ENCODE assay signal across 17 cellular contexts in the genomic region with DNA sequence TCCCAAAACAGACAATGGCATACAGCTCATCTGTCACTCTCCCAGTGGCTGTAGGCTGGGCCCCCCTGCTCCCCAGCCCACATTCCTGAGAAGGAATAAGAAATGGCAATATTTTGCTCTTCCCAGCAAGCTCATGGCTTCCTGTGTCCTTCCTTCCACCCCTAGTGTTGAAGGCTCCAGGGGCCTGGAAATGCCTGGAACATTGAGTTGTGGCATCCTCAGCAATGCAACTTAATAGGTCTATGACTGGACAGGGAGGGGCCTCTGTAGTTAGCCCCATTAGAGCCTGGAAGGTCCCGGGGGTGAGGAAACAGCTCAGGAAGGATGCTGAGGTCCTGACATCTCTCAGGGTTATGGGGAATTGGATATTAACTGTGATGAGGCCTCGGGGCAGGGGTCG. TPM values are rescaled to one million over a fixed set of nuclear protein-coding genes. Genes with fewer than 3 reads are reported as not detected.
DNase-seq lines count a peak whose midpoint lies in the region; ATAC-seq, FAIRE-seq and TF ChIP-seq lines count a peak whose summit lies in the region.
"Had no signal": no experiment of that assay in that cellular context is flagged by ENCODE, and none has a peak within 500 bp of the region (broad histone marks: within the 10 kb centered on the region; RNA-seq: fewer than 3 reads in every experiment).

No MANE protein-coding gene starts in this region.

- H3K9me3 ChIP-seq in A549 = no peaks in the 10 kb centered on the region
- no peaks in the 10 kb centered on the region for H3K9me3 ChIP-seq in HUES48 (ENCODE audit: control insufficient read depth, insufficient read depth, low read length)
- no peaks in the 10 kb centered on the region for H3K9me3 ChIP-seq in H1 (ENCODE audit: insufficient read depth in 2 of 2, low read depth in 1 of 2, low read length in 1 of 2)
- H3K9me3 ChIP-seq: heart right ventricle had no signal

- H3K23me2 ChIP-seq in H1 (ENCODE audit: low read depth, low read length) = peaks cover 11% of the 10 kb centered on the region

- H2AFZ ChIP-seq in H1 (ENCODE audit: low read length) = no peak overlapping the region

- peaks cover 79% of the 10 kb centered on the region for H3K4me1 ChIP-seq in A549
- H3K4me1 ChIP-seq in HUES48 (ENCODE audit: control insufficient read depth, insufficient read depth, low read length) = peaks cover 33% of the 10 kb centered on the region
- peaks cover 3 to 32% (median 12%) of the 10 kb centered on the region in 4 experiments for H3K4me1 ChIP-seq in H1 (replicated peaks in 1 of 4; ENCODE audit: control insufficient read depth in 3 of 4, insufficient read depth in 4 of 4, low read length in 3 of 4)

- H3K56ac ChIP-seq in H1 (replicated peaks; ENCODE audit: insufficient read length, low read depth, low read length) = no peak overlapping the region

- no peak for TF ChIP-seq CTCF in A549 (IDR thresholded peaks at IDR 0.05)
- no peak for TF ChIP-seq CTCF in H1 (IDR thresholded peaks at IDR 0.05; ENCODE audit: control extremely low read depth in 1 of 3, insufficient read depth in 1 of 3, low read depth in 1 of 3, low read length in 3 of 3)
- TF ChIP-seq CTCF in nephron progenitor cell (IDR thresholded peaks at IDR 0.05) = no peak

- TF ChIP-seq EP300 in A549 (IDR thresholded peaks at IDR 0.05) = no peak
- no peak for TF ChIP-seq EP300 in H1 (IDR thresholded peaks at IDR 0.05; ENCODE audit: borderline replicate concordance in 1 of 2, low read depth in 2 of 2, low read length in 2 of 2)

- no peak overlapping the region for H2BK5ac ChIP-seq in H1 (ENCODE audit: low read depth, low read length)

- H4K20me1 ChIP-seq in H1 (replicated peaks in 1 of 2; ENCODE audit: control insufficient read depth in 1 of 2, insufficient read depth in 2 of 2, low read length in 2 of 2) = peaks cover 3 to 8% of the 10 kb centered on the region in 2 experiments

- peaks cover 3% of the 10 kb centered on the region for H3K27me3 Mint-ChIP-seq in nephron progenitor cell (ENCODE audit: low read depth, poor library complexity)
- H3K27me3 Mint-ChIP-seq: T-helper 17 cell had no signal

- H3K18ac ChIP-seq in H1 (ENCODE audit: extremely low read depth, low read length) = no peak overlapping the region

- H2BK120ac ChIP-seq in H1 (replicated peaks; ENCODE audit: low read depth, low read length) = no peak overlapping the region

- CTCF ChIA-PET in A549 (lab: Yijun Ruan, JAX) = interaction anchor here (0.7 to 18.4 kb wide), 11 partner anchors 9 to 167 kb away, joined by 3 to 240 read pairs (median 4); partner anchors contain the start of gene RAB10
- CTCF ChIA-PET in H1 (lab: Charles Lee; ENCODE audit: partially characterized antibody) = interaction anchor here (0.6 to 1.8 kb wide), 11 partner anchors 9 to 453 kb away, joined by 3 to 4 read pairs (median 3); no protein-coding TSS in a partner anchor

- no peak for ATAC-seq in A549
- no peak for ATAC-seq in HG03469 (IDR thresholded peaks at IDR 0.05; ENCODE audit: unreplicated experiment)
- ATAC-seq in HG02588 (IDR thresholded peaks at IDR 0.05; ENCODE audit: unreplicated experiment) = no peak
- ATAC-seq in GM19328 (IDR thresholded peaks at IDR 0.05; ENCODE audit: unreplicated experiment) = no peak
- ATAC-seq: GM12878; heart right ventricle; stimulated activated naive CD8-positive, alpha-beta T cell treated with anti-CD3 and anti-CD28 coated beads, Interleukin-15, Interleukin-2, amounts not matched to agents 100 U/mL and 50 U/mL, for 24 hours; T-helper 17 cell had no signal

- H3K4ac ChIP-seq in H1 (replicated peaks; ENCODE audit: insufficient read length, low read depth, low read length) = no peak overlapping the region

- H4K91ac ChIP-seq in H1 (replicated peaks; ENCODE audit: insufficient read length, low read length) = no peak overlapping the region

- H3K36me3 ChIP-seq in HUES48 (ENCODE audit: control insufficient read depth, insufficient read depth, low read length) (peaks cover 40% of the 10 kb centered on the region), H1 (ENCODE audit: control insufficient read depth in 2 of 4, insufficient read depth in 4 of 4, low read length in 3 of 4) (peaks cover 0 to 31% (median 4%) of the 10 kb centered on the region in 4 experiments; a peak in 3 of 8 replicates)

- DNase-seq in A549 (ENCODE audit: low read depth in 1 of 2, low spot score in 1 of 2) (no peak), H1 (ENCODE audit: low read depth in 1 of 2, low spot score in 2 of 2) (no peak), nephron progenitor cell (no peak)
- DNase-seq in activated naive CD4-positive, alpha-beta T cell (lab: John Stamatoyannopoulos, UW) = no peak
- DNase-seq: heart right ventricle; Karpas-422; NCI-H1417 treated with DMSO at 0.1 percent for 48 hours; NK-92 treated with Interleukin-12 subunit alpha and Interleukin-12 subunit beta, amount 100 ng/mL, for 24 hours; Right ventricle myocardium superior; stimulated activated naive CD8-positive, alpha-beta T cell treated with anti-CD3 and anti-CD28 coated beads, Interleukin-15, Interleukin-2, amounts not matched to agents 100 U/mL and 50 U/mL, for 24 hours; T-helper 17 cell had no signal

- POLR2A ChIA-PET in A549 (lab: Yijun Ruan, JAX) (interaction anchor here (1.9 kb wide), 1 partner anchor 19 kb away, joined by 4 read pairs; no protein-coding TSS in a partner anchor), H1 (lab: Charles Lee; ENCODE audit: partially characterized antibody) (interaction anchor here (0.7 to 1.2 kb wide), 3 partner anchors 9 to 193 kb away, joined by 3 to 4 read pairs (median 3); no protein-coding TSS in a partner anchor)

- WGBS in A549 (ENCODE audit: missing lambda C conversion rate) = 96% methylated on average over 3 of the region's 3 CpGs
- WGBS in H1 (ENCODE audit: extremely low coverage in 1 of 2, insufficient coverage in 1 of 2, insufficient read length in 1 of 2, insufficient replicate concordance in 2 of 2, low coverage in 1 of 2, low lambda C conversion rate in 2 of 2, missing lambda C conversion rate in 1 of 2), 2 experiments = 93% methylated on average over 3 of the region's 3 CpGs; no CpG with 5 or more reads in 1 of the 2 experiments

- peaks cover 18% of the 10 kb centered on the region for H3K79me1 ChIP-seq in H1 (ENCODE audit: low read depth, low read length)

- H3K14ac ChIP-seq in H1 (ENCODE audit: insufficient read length) = no peak overlapping the region

- H3K9me3 Mint-ChIP-seq in nephron progenitor cell = no peaks in the 10 kb centered on the region

- peak overlapping the region; percentile 69 for H3K4me3 Mint-ChIP-seq in nephron progenitor cell
- H3K4me3 Mint-ChIP-seq: T-helper 17 cell had no signal

- H3K36me3 Mint-ChIP-seq in nephron progenitor cell (ENCODE audit: low read depth) = peaks cover 46% of the 10 kb centered on the region

- H3K23ac ChIP-seq in H1 (ENCODE audit: insufficient read length) = no peak overlapping the region

- H3K27ac ChIP-seq in A549 (peak overlapping the region; percentile 87 to 90), HUES48 (ENCODE audit: low read depth, low read length) (no peak overlapping the region), H1 (ENCODE audit: low read depth, low read length) (no peak overlapping the region)
- H3K27ac ChIP-seq: heart right ventricle had no signal

- H3K27ac Mint-ChIP-seq in nephron progenitor cell = no peak overlapping the region
- H3K27ac Mint-ChIP-seq: T-helper 17 cell had no signal

- FAIRE-seq in A549 (lab: Jason Lieb, UNC) (no peak), H1 (lab: Jason Lieb, UNC) (no peak)
- FAIRE-seq: colon, GM12878 had no signal

- peaks cover 3 to 47% of the 10 kb centered on the region in 2 experiments; a peak in 1 of 4 replicates for H3K79me2 ChIP-seq in H1 (ENCODE audit: control insufficient read depth in 1 of 2, insufficient read depth in 2 of 2, low read length in 2 of 2)

- H3K4me2 ChIP-seq in A549 (peak overlapping the region; percentile 71), H1 (ENCODE audit: insufficient read depth in 1 of 2, low read depth in 2 of 2, low read length in 2 of 2) (peak overlapping the region; percentile 37 to 97)

- H3K27me3 ChIP-seq in HUES48 (ENCODE audit: control insufficient read depth, insufficient read depth, low read length) (no peaks in the 10 kb centered on the region), H1 (replicated peaks in 1 of 4; ENCODE audit: control insufficient read depth in 3 of 4, extremely low read depth in 1 of 4, insufficient read depth in 3 of 4, low read length in 3 of 4) (no peaks in the 10 kb centered on the region)
- H3K27me3 ChIP-seq: heart right ventricle had no signal

- no peak for TF ChIP-seq RAD21 in A549 (conservative IDR thresholded peaks at IDR 0.05 in 1 of 2, IDR thresholded peaks at IDR 0.05 in 1 of 2)
- no peak for TF ChIP-seq RAD21 in H1 (IDR thresholded peaks at IDR 0.05 in 1 of 2, conservative IDR thresholded peaks at IDR 0.05 in 1 of 2; ENCODE audit: low read depth in 2 of 2, low read length in 2 of 2)

- no peak overlapping the region for H4K5ac ChIP-seq in H1 (ENCODE audit: insufficient read length, low read depth, low read length)

- H2BK12ac ChIP-seq in H1 (ENCODE audit: low read depth, low read length) = no peak overlapping the region

- no peak for TF ChIP-seq POLR2A in A549 (IDR thresholded peaks at IDR 0.05; ENCODE audit: low read length)
- no peak for TF ChIP-seq POLR2A in H1 (IDR thresholded peaks at IDR 0.05; ENCODE audit: control extremely low read depth in 1 of 2, low read depth in 2 of 2, low read length in 2 of 2)

- no peak overlapping the region for H2BK20ac ChIP-seq in H1 (ENCODE audit: low read length)

- peaks cover 56% of the 10 kb centered on the region for H3K4me1 Mint-ChIP-seq in nephron progenitor cell

- H2BK15ac ChIP-seq in H1 (ENCODE audit: low read length) = no peak overlapping the region

- peak overlapping the region; percentile 0 for H3K4me3 ChIP-seq in A549
- peak overlapping the region; percentile 9; the same call in 1 of the 2 replicates for H3K4me3 ChIP-seq in HUES48 (ENCODE audit: low read depth, low read length)
- H3K4me3 ChIP-seq in H1 (ENCODE audit: extremely low read depth in 1 of 4, insufficient read depth in 2 of 4, low read depth in 3 of 4, low read length in 4 of 4) = no peak overlapping the region
- H3K4me3 ChIP-seq: GM12878, heart right ventricle had no signal

- no peak overlapping the region for H4K8ac ChIP-seq in H1 (ENCODE audit: extremely low read depth, insufficient read depth, low read length)

- H3K9ac ChIP-seq in HUES48 (ENCODE audit: low read depth, low read length) (no peak overlapping the region), H1 (replicated peaks in 1 of 4; ENCODE audit: extremely low read depth in 1 of 4, low read depth in 3 of 4, low read length in 3 of 4) (no peak overlapping the region)

- no peak overlapping the region for H2AK5ac ChIP-seq in H1 (ENCODE audit: low read depth, low read length)

RNA-seq across cellular contexts. Expression of gene KIF3C, which starts 3.3 kb away (rescaled TPM):
- polyA plus RNA-seq in A549 (2011; rRNA removed) (17.1 and 20.1 TPM in 2 replicates), A549 (2017; fragmentation: RNase III; extraction: RNeasy Plus Mini Kit Qiagen cat#74134 plus additional on column Dnase treatment) (57.4 to 80.8 TPM (median 77.4 TPM) in 3 replicates), H1 (2011; rRNA removed) (13.4 and 19.8 TPM in 2 replicates)
- polyA plus RNA-seq in A549 (2012; cell fraction: cytosol; rRNA removed) = 18.2 and 20.9 TPM in 2 replicates
- polyA plus RNA-seq in A549 (2012; cell fraction: nucleus; rRNA removed) = 20.5 and 20.6 TPM in 2 replicates
- 34.3 and 36.5 TPM in 2 replicates for polyA minus RNA-seq in A549 (2011; rRNA and poly(A)+ RNA removed)
- 58.1 and 58.8 TPM in 2 replicates for total RNA-seq in H1 (2021; fragmentation: NEBNext Ultra II Directional; extraction: Animal tissue kit (Norgen Biotek cat#: 25700))
- polyA plus RNA-seq in H1 (2011; cell fraction: cytosol; rRNA removed) = 15.9 TPM
- polyA plus RNA-seq in H1 (2011; cell fraction: nucleus; rRNA removed) = 15.7 TPM
- polyA plus RNA-seq in H1 (2012, experiment 1 of 2) = 31.8 to 45.5 TPM (median 37.5 TPM) in 4 replicates
- polyA plus RNA-seq in H1 (2012, experiment 2 of 2) = 41.8 TPM
- polyA plus RNA-seq in H1 (2013, experiment 1 of 2) = 26.2 TPM
- polyA plus RNA-seq in H1 (2013, experiment 2 of 2) = 26.2 TPM
- 22.5 and 25.9 TPM in 2 replicates for polyA minus RNA-seq in H1 (2011; rRNA and poly(A)+ RNA removed)
- polyA minus RNA-seq in H1 (2011; cell fraction: cytosol; rRNA and poly(A)+ RNA removed) = 36.0 TPM
- 20.8 TPM for polyA minus RNA-seq in H1 (2011; cell fraction: nucleus; rRNA and poly(A)+ RNA removed)

RNA-seq across cellular contexts. Expression of gene RAB10, which starts 54.9 kb away (rescaled TPM):
- polyA plus RNA-seq in A549 (2011; rRNA removed) (332 and 692 TPM in 2 replicates), A549 (2017; fragmentation: RNase III; extraction: RNeasy Plus Mini Kit Qiagen cat#74134 plus additional on column Dnase treatment) (256 to 289 TPM (median 272 TPM) in 3 replicates), H1 (2011; rRNA removed) (42.6 and 54.0 TPM in 2 replicates)
- 132 and 139 TPM in 2 replicates for polyA plus RNA-seq in A549 (2012; cell fraction: cytosol; rRNA removed)
- polyA plus RNA-seq in A549 (2012; cell fraction: nucleus; rRNA removed) = 112 and 147 TPM in 2 replicates
- 108 and 123 TPM in 2 replicates for polyA minus RNA-seq in A549 (2011; rRNA and poly(A)+ RNA removed)
- total RNA-seq in H1 (2021; fragmentation: NEBNext Ultra II Directional; extraction: Animal tissue kit (Norgen Biotek cat#: 25700)) = 127 and 136 TPM in 2 replicates
- polyA plus RNA-seq in H1 (2011; cell fraction: cytosol; rRNA removed) = 89.1 TPM
- polyA plus RNA-seq in H1 (2011; cell fraction: nucleus; rRNA removed) = 33.3 TPM
- polyA plus RNA-seq in H1 (2012, experiment 1 of 2) = 86.7 to 134 TPM (median 95.2 TPM) in 4 replicates
- 36.5 TPM for polyA plus RNA-seq in H1 (2012, experiment 2 of 2)
- 78.4 TPM for polyA plus RNA-seq in H1 (2013, experiment 1 of 2)
- 84.4 TPM for polyA plus RNA-seq in H1 (2013, experiment 2 of 2)
- 40.8 and 48.4 TPM in 2 replicates for polyA minus RNA-seq in H1 (2011; rRNA and poly(A)+ RNA removed)
- polyA minus RNA-seq in H1 (2011; cell fraction: cytosol; rRNA and poly(A)+ RNA removed) = 67.7 TPM
- polyA minus RNA-seq in H1 (2011; cell fraction: nucleus; rRNA and poly(A)+ RNA removed) = 47.1 TPM

Comparison
In these comparisons a context has a peak if more than half of its experiments do, and no peak if none do; other contexts are left out.
1. H3K27ac ChIP-seq: peak in A549 (2 of 2); none in HUES48 (single experiment) and H1 (single experiment).
2. H3K4me3 ChIP-seq: peak in A549 (single experiment) and HUES48 (single experiment); none in H1 (0 of 4).